8 cellular contexts compared by ENCODE assay signal in genomic region chr7:142880886-142881505, GRCh38. TPM values are rescaled to one million over a fixed set of nuclear protein-coding genes. Genes with fewer than 3 reads are reported as not detected.
DNase-seq lines count a peak whose midpoint lies in the region; ATAC-seq, FAIRE-seq and TF ChIP-seq lines count a peak whose summit lies in the region.

No MANE protein-coding gene starts in this region.

- no peak for ATAC-seq in GM19455 (IDR thresholded peaks at IDR 0.05; ENCODE audit: unreplicated experiment)

- intact Hi-C loops in left ventricle myocardium inferior (cut with micrococcal nuclease): no loop called here

- no peaks in the 10 kb centered on the region for H3K9me3 ChIP-seq in left ventricle myocardium inferior (replicated peaks)

- no peak overlapping the region for H3K4me3 ChIP-seq in NB4 (ENCODE audit: low read depth, low read length)
- no peak overlapping the region for H3K4me3 ChIP-seq in left ventricle myocardium inferior

- no peaks in the 10 kb centered on the region for H3K4me1 ChIP-seq in left ventricle myocardium inferior

- FAIRE-seq in H54 (lab: Jason Lieb, UNC): no peak

- no peaks in the 10 kb centered on the region for H3K36me3 ChIP-seq in left ventricle myocardium inferior

- no peak for TF ChIP-seq POLR2A in H54 (IDR thresholded peaks at IDR 0.05; ENCODE audit: low read depth, low read length)
- TF ChIP-seq POLR2A in NB4 (IDR thresholded peaks at IDR 0.05; ENCODE audit: extremely low read depth, insufficient read length): no peak

- H3K27me3 ChIP-seq in left ventricle myocardium inferior (ENCODE audit: low read depth): peaks cover 93% of the 10 kb centered on the region

- peak; percentile 38 for DNase-seq in H54 (ENCODE audit: insufficient read length, low spot score)
- peak; percentile 41 for DNase-seq in NB4 (ENCODE audit: low read depth)
- peak; percentile 62 to 63 for DNase-seq in activated T-cell treated with anti-CD3 and anti-CD28 coated beads, Interleukin-2, amount 50 U/mL, for 48 hours
- no peak for DNase-seq in left ventricle myocardium inferior
- DNase-seq in stimulated activated CD4-positive, alpha-beta T cell treated with anti-CD3 and anti-CD28 coated beads, Interleukin-4, amount 100 ng/mL, for 1 hour: peak; percentile 35
- no peak for DNase-seq in COR-L47 (lab: John Stamatoyannopoulos, UW)

- H3K27ac ChIP-seq in left ventricle myocardium inferior (replicated peaks): no peak overlapping the region

- TF ChIP-seq CTCF in GM12874 (IDR thresholded peaks at IDR 0.05; ENCODE audit: insufficient read depth, low read depth, low read length): peak; percentile 94
- TF ChIP-seq CTCF in NB4 (IDR thresholded peaks at IDR 0.05; ENCODE audit: low read depth, low read length): peak; percentile 94
- peak; percentile 68 for TF ChIP-seq CTCF in left ventricle myocardium inferior (IDR thresholded peaks at IDR 0.05; ENCODE audit: borderline replicate concordance)

RNA-seq across cellular contexts. Expression of gene TRPV6, which starts 4.5 kb away (rescaled TPM):
- not detected for total RNA-seq in left ventricle myocardium inferior

RNA-seq across cellular contexts. Expression of gene EPHB6, which starts 26.1 kb away (rescaled TPM):
- 4.4 TPM for total RNA-seq in left ventricle myocardium inferior

RNA-seq across cellular contexts. Expression of gene TRPV5, which starts 52.5 kb away (rescaled TPM):
- total RNA-seq in left ventricle myocardium inferior: not detected

RNA-seq across cellular contexts. Expression of gene LLCFC1, which starts 58.3 kb away (rescaled TPM):
- not detected for total RNA-seq in left ventricle myocardium inferior

Comparison
In these comparisons a context has a peak if more than half of its experiments do, and no peak if none do; other contexts are left out.
1. DNase-seq: peak in H54 (single experiment), NB4 (single experiment), activated T-cell treated with anti-CD3 and anti-CD28 coated beads, Interleukin-2, amount 50 U/mL, for 48 hours (2 of 2) and stimulated activated CD4-positive, alpha-beta T cell treated with anti-CD3 and anti-CD28 coated beads, Interleukin-4, amount 100 ng/mL, for 1 hour (single experiment); none in left ventricle myocardium inferior (single experiment) and COR-L47 (single experiment).
2. Peak in every context shown above with its lines, with median percentiles within 50 percentile points of each other: CTCF ChIP-seq.